ENCODE assay signal across 19 cellular contexts in genomic region chr5:35316611-35317307, GRCh38.
A peak's percentile ranks its signal among the peaks of the same experiment; 100 is the strongest.
DNase-seq lines count a peak whose midpoint lies in the region; ATAC-seq, FAIRE-seq and TF ChIP-seq lines count a peak whose summit lies in the region.
"Had no signal": no experiment of that assay in that cellular context is flagged by ENCODE, and none has a peak within 500 bp of the region (broad histone marks: within the 10 kb centered on the region; RNA-seq: fewer than 3 reads in every experiment).

No MANE protein-coding gene starts in this region.

- H3K4me3 ChIP-seq in bronchial epithelial cell (ENCODE audit: low read depth, low read length), result no peak overlapping the region
- H3K4me3 ChIP-seq: adrenal gland, hepatocyte, prostate gland had no signal

- peaks cover 28% of the 10 kb centered on the region for H3K27me3 Mint-ChIP-seq in activated T-cell treated with anti-CD3 and anti-CD28 coated beads, Interleukin-2, amount 50 U/mL, for 24 hours

- no peak overlapping the region for H3K27ac ChIP-seq in substantia nigra (ENCODE audit: low read depth, low read length, poor library complexity, severe bottlenecking)
- H3K27ac ChIP-seq: adrenal gland, hepatocyte, prostate gland had no signal

- ATAC-seq in HG03432 (IDR thresholded peaks at IDR 0.05; ENCODE audit: unreplicated experiment), result no peak
- ATAC-seq in GM19452 (IDR thresholded peaks at IDR 0.05; ENCODE audit: unreplicated experiment), result no peak

- DNase-seq in activated T-cell treated with anti-CD3 and anti-CD28 coated beads, Interleukin-2, amount 50 U/mL, for 48 hours, result peak; percentile 20 to 31
- no peak for DNase-seq in activated T-cell treated with anti-CD3 and anti-CD28 coated beads, Interleukin-2, amount 50 U/mL, for 24 hours
- DNase-seq in M059J (ENCODE audit: low read depth) (peak; percentile 37), bronchial epithelial cell (ENCODE audit: low read depth) (peak; percentile 54), substantia nigra (lab: John Stamatoyannopoulos, UW) (no peak)
- peak; percentile 21 to 24 for DNase-seq in stimulated activated CD8-positive, alpha-beta memory T cell treated with anti-CD3 and anti-CD28 coated beads, Interleukin-15, amount 100 ng/mL, for 48 hours (ENCODE audit: low read depth in 2 of 2)
- DNase-seq: activated CD4-positive, CD25-positive, alpha-beta regulatory T cell; adrenal gland; central memory CD4-positive, alpha-beta T cell; kidney glomerular epithelial cell; midbrain; NCI-H146; SHP77; stimulated activated CD4-positive, alpha-beta T cell treated with anti-CD3 and anti-CD28 coated beads, Interleukin-12 subunit alpha, Interleukin-12 subunit beta, amount 100 ng/mL, for 4 hours; T-helper 2 cell had no signal

- no peak for TF ChIP-seq CTCF in bronchial epithelial cell (IDR thresholded peaks at IDR 0.05; ENCODE audit: insufficient read depth, low read length, severe bottlenecking)

- peaks cover 26% of the 10 kb centered on the region for H3K4me1 Mint-ChIP-seq in activated T-cell treated with anti-CD3 and anti-CD28 coated beads, Interleukin-2, amount 50 U/mL, for 24 hours (ENCODE audit: low read depth)

- H3K36me3 ChIP-seq in bronchial epithelial cell (ENCODE audit: control insufficient read depth, insufficient read depth, low read length), result no peaks in the 10 kb centered on the region
- H3K36me3 ChIP-seq: adrenal gland, prostate gland had no signal

- no peaks in the 10 kb centered on the region for H3K27me3 ChIP-seq in bronchial epithelial cell (ENCODE audit: control insufficient read depth, insufficient read depth, low read length)
- H3K27me3 ChIP-seq: adrenal gland, hepatocyte had no signal

- no peak overlapping the region for H3K27ac Mint-ChIP-seq in activated T-cell treated with anti-CD3 and anti-CD28 coated beads, Interleukin-2, amount 50 U/mL, for 24 hours

- no peak overlapping the region for H3K4me3 Mint-ChIP-seq in activated T-cell treated with anti-CD3 and anti-CD28 coated beads, Interleukin-2, amount 50 U/mL, for 24 hours

- no peaks in the 10 kb centered on the region for H3K9me3 Mint-ChIP-seq in activated T-cell treated with anti-CD3 and anti-CD28 coated beads, Interleukin-2, amount 50 U/mL, for 24 hours

- no peak for FAIRE-seq in bronchial epithelial cell (lab: Jason Lieb, UNC)

- no peaks in the 10 kb centered on the region for H3K36me3 Mint-ChIP-seq in activated T-cell treated with anti-CD3 and anti-CD28 coated beads, Interleukin-2, amount 50 U/mL, for 24 hours (ENCODE audit: low read depth)

Comparison
In these comparisons a context has a peak if more than half of its experiments do, and no peak if none do; other contexts are left out.
1. DNase-seq: peak in activated T-cell treated with anti-CD3 and anti-CD28 coated beads, Interleukin-2, amount 50 U/mL, for 48 hours (2 of 2), M059J (single experiment), bronchial epithelial cell (single experiment) and stimulated activated CD8-positive, alpha-beta memory T cell treated with anti-CD3 and anti-CD28 coated beads, Interleukin-15, amount 100 ng/mL, for 48 hours (2 of 2); none in activated T-cell treated with anti-CD3 and anti-CD28 coated beads, Interleukin-2, amount 50 U/mL, for 24 hours (single experiment) and substantia nigra (0 of 49).